Comparison of ENCODE assay signal across 1 cellular context in the genomic region with DNA sequence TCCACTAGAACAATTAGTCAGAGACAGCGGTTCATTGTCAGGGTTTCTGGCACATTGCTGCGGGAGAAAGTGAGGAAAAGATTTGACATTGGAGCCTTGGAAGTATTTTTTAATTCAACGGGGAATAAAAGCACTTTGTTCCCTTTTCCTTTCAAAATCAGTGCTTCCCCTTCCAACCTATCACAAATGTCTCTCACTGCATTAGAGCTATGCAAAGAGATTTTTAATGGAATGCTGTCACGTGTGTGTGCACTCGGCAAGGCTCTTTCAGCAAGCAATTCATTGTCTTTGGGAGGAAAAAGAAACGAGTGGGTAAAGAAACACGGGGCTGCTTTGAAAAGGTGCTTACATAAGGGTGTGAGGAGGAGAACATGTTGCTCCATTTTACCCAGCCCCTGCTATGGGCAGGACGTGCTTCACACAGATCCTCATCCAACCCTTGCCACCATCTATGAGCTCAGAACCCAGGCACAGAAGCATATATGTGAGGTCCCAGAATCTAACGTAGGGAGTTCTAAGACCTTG.
TF ChIP-seq lines count a peak whose summit lies in the region.

No MANE protein-coding gene starts in this region.

TF ChIP-seq in neural cell, 6 proteins besides CTCF, POLR2A, EP300 and RAD21 (continued from another document):
- TF ChIP-seq, protein P1, sequence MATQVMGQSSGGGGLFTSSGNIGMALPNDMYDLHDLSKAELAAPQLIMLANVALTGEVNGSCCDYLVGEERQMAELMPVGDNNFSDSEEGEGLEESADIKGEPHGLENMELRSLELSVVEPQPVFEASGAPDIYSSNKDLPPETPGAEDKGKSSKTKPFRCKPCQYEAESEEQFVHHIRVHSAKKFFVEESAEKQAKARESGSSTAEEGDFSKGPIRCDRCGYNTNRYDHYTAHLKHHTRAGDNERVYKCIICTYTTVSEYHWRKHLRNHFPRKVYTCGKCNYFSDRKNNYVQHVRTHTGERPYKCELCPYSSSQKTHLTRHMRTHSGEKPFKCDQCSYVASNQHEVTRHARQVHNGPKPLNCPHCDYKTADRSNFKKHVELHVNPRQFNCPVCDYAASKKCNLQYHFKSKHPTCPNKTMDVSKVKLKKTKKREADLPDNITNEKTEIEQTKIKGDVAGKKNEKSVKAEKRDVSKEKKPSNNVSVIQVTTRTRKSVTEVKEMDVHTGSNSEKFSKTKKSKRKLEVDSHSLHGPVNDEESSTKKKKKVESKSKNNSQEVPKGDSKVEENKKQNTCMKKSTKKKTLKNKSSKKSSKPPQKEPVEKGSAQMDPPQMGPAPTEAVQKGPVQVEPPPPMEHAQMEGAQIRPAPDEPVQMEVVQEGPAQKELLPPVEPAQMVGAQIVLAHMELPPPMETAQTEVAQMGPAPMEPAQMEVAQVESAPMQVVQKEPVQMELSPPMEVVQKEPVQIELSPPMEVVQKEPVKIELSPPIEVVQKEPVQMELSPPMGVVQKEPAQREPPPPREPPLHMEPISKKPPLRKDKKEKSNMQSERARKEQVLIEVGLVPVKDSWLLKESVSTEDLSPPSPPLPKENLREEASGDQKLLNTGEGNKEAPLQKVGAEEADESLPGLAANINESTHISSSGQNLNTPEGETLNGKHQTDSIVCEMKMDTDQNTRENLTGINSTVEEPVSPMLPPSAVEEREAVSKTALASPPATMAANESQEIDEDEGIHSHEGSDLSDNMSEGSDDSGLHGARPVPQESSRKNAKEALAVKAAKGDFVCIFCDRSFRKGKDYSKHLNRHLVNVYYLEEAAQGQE (IDR thresholded peaks at IDR 0.05; ENCODE audit: borderline replicate concordance), result peak; percentile 64
- TF ChIP-seq EZH2 (IDR thresholded peaks at IDR 0.05; ENCODE audit: borderline replicate concordance, insufficient read depth, low read length, poor library complexity, severe bottlenecking), result no peak
- peak; percentile 28 for TF ChIP-seq MXI1 (conservative IDR thresholded peaks at IDR 0.05; ENCODE audit: poor library complexity, severe bottlenecking)
- TF ChIP-seq SMC3 (conservative IDR thresholded peaks at IDR 0.05; ENCODE audit: poor library complexity), result no peak
